In the genomic region with DNA sequence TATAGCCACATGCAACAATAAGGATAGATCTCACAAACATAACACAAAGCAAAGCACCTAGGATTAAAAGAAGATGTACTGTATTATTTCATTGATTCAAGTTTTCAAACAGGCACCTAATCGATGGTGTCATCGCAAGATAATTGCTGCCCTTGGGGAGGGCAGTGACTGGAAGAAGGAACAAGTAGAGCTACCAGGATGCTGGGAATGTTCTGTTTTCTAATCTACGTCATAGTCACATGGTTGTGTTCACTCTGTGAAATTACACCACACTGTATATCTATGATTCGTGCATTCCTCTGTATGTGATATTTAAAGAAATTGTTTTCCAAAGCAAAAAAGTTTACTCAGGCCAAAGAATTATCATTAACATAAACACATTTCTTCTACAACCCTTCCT, we compare ENCODE assay signal across 27 cellular contexts.
"Had no signal": no experiment of that assay in that cellular context is flagged by ENCODE, and none has a peak within 500 bp of the region (broad histone marks: within the 10 kb centered on the region; RNA-seq: fewer than 3 reads in every experiment).

No MANE protein-coding gene starts in this region.

- ATAC-seq: naive thymus-derived CD4-positive, alpha-beta T cell; natural killer cell; psoas muscle; sciatic nerve; stimulated activated memory B cell treated with anti-CD40 and anti-IgM and Interleukin-4, amounts not matched to agents 10 μg/mL and 1 μg/mL and 100 μg/mL, for 72 hours; stimulated activated naive CD8-positive, alpha-beta T cell treated with anti-CD3 and anti-CD28 coated beads, Interleukin-15, amount 100 ng/mL, for 72 hours; stimulated activated naive CD8-positive, alpha-beta T cell treated with anti-CD3 and anti-CD28 coated beads, Interleukin-15, Interleukin-2, amounts not matched to agents 100 U/mL and 50 U/mL, for 24 hours; upper lobe of right lung had no signal

- H3K4me3 ChIP-seq: neural progenitor cell, ovary, psoas muscle, skin epidermis, smooth muscle cell, spleen, suprapubic skin, testis, tibial artery, transverse colon, upper lobe of right lung, uterus had no signal

- H3K36me3 ChIP-seq: neural progenitor cell, ovary, spleen, suprapubic skin, tibial artery, transverse colon, upper lobe of right lung, uterus had no signal

- H3K27me3 ChIP-seq: neural progenitor cell, ovary, spleen, suprapubic skin, testis, tibial artery, transverse colon, upper lobe of right lung, uterus had no signal

- DNase-seq: naive thymus-derived CD4-positive, alpha-beta T cell; natural killer cell; occipital lobe; ovary; posterior cingulate gyrus; psoas muscle; spleen; stimulated activated CD4-positive, alpha-beta T cell treated with anti-CD3 and anti-CD28 coated beads, Interleukin-12 subunit alpha, Interleukin-12 subunit beta, amount 100 ng/mL, for 4 hours; stimulated activated CD4-positive, alpha-beta T cell treated with anti-CD3 and anti-CD28 coated beads, Interleukin-1b, Interleukin-23, amount 100 ng/mL, for 48 hours; stimulated activated CD4-positive, alpha-beta T cell treated with anti-CD3 and anti-CD28 coated beads, Interleukin-4, amount 100 ng/mL, for 1 hour; stimulated activated CD4-positive, alpha-beta T cell treated with anti-CD3 and anti-CD28 coated beads, Interleukin-4, amount 100 ng/mL, for 4 hours; stimulated activated CD8-positive, alpha-beta memory T cell treated with anti-CD3 and anti-CD28 coated beads, Interleukin-4, amount 100 ng/mL, for 48 hours; stimulated activated naive CD4-positive, alpha-beta T cell; stimulated activated naive CD8-positive, alpha-beta T cell treated with anti-CD3 and anti-CD28 coated beads, Interleukin-15, amount 100 ng/mL, for 72 hours; stimulated activated naive CD8-positive, alpha-beta T cell treated with anti-CD3 and anti-CD28 coated beads, Interleukin-15, Interleukin-2, amounts not matched to agents 100 U/mL and 50 U/mL, for 24 hours; substantia nigra; testis; tibial artery; transverse colon; upper lobe of right lung; uterus had no signal
